12 cellular contexts compared by ENCODE assay signal in genomic region chr16:69616082-69616481, GRCh38. TPM values are rescaled to one million over a fixed set of nuclear protein-coding genes. Genes with fewer than 3 reads are reported as not detected.
DNase-seq lines count a peak whose midpoint lies in the region; ATAC-seq and TF ChIP-seq lines count a peak whose summit lies in the region.
"Had no signal": no experiment of that assay in that cellular context is flagged by ENCODE, and none has a peak within 500 bp of the region (broad histone marks: within the 10 kb centered on the region; RNA-seq: fewer than 3 reads in every experiment).

No MANE protein-coding gene starts in this region.

- no peak overlapping the region for H3K4me3 Mint-ChIP-seq in activated naive CD8-positive, alpha-beta T cell
- H3K4me3 Mint-ChIP-seq in activated naive CD8-positive, alpha-beta T cell treated with anti-CD3 and anti-CD28 coated beads, Interleukin-2, amount 50 U/mL, for 24 hours, result no peak overlapping the region
- no peak overlapping the region for H3K4me3 Mint-ChIP-seq in WTC11
- H3K4me3 Mint-ChIP-seq in stimulated activated effector memory CD8-positive, alpha-beta T cell treated with anti-CD3 and anti-CD28 coated beads, Interleukin-12 subunit alpha, Interleukin-12 subunit beta, amount 100 ng/mL, for 72 hours, result no peak overlapping the region

- no peak for TF ChIP-seq CTCF in WTC11 (IDR thresholded peaks at IDR 0.05)

- no peak for ATAC-seq in activated naive CD8-positive, alpha-beta T cell treated with anti-CD3 and anti-CD28 coated beads, Interleukin-2, amount 50 U/mL, for 24 hours
- ATAC-seq in WTC11 (no peak), left lobe of liver (peak; percentile 39), HG02763 (IDR thresholded peaks at IDR 0.05; ENCODE audit: unreplicated experiment) (no peak)
- no peak for ATAC-seq in stimulated activated effector memory CD8-positive, alpha-beta T cell treated with anti-CD3 and anti-CD28 coated beads, Interleukin-12 subunit alpha, Interleukin-12 subunit beta, amount 100 ng/mL, for 72 hours
- ATAC-seq: K562, PC-3 had no signal

- DNase-seq in activated naive CD8-positive, alpha-beta T cell treated with anti-CD3 and anti-CD28 coated beads, Interleukin-2, amount 50 U/mL, for 24 hours, result no peak
- DNase-seq in WTC11 (ENCODE audit: low spot score) (no peak), left lobe of liver (ENCODE audit: low spot score) (no peak), NAMALWA (ENCODE audit: low spot score) (no peak), GM19238 (ENCODE audit: insufficient read length, low spot score) (no peak)
- DNase-seq in stimulated activated effector memory CD8-positive, alpha-beta T cell treated with anti-CD3 and anti-CD28 coated beads, Interleukin-12 subunit alpha, Interleukin-12 subunit beta, amount 100 ng/mL, for 72 hours (ENCODE audit: low spot score in 2 of 2), result no peak
- DNase-seq: NCI-H1092, NCI-H345, PC-3 had no signal

- CTCF ChIA-PET in WTC11 (lab: Charles Lee), result no interaction called here

- H3K4me1 Mint-ChIP-seq in activated naive CD8-positive, alpha-beta T cell (ENCODE audit: low read depth), result peaks cover 54% of the 10 kb centered on the region
- H3K4me1 Mint-ChIP-seq in activated naive CD8-positive, alpha-beta T cell treated with anti-CD3 and anti-CD28 coated beads, Interleukin-2, amount 50 U/mL, for 24 hours, result peaks cover 35% of the 10 kb centered on the region
- H3K4me1 Mint-ChIP-seq in WTC11, result peaks cover 9% of the 10 kb centered on the region; the same call in 1 of the 2 replicates
- peaks cover 46% of the 10 kb centered on the region for H3K4me1 Mint-ChIP-seq in stimulated activated effector memory CD8-positive, alpha-beta T cell treated with anti-CD3 and anti-CD28 coated beads, Interleukin-12 subunit alpha, Interleukin-12 subunit beta, amount 100 ng/mL, for 72 hours

- peak overlapping the region; percentile 4 for H3K27ac Mint-ChIP-seq in activated naive CD8-positive, alpha-beta T cell
- H3K27ac Mint-ChIP-seq in activated naive CD8-positive, alpha-beta T cell treated with anti-CD3 and anti-CD28 coated beads, Interleukin-2, amount 50 U/mL, for 24 hours, result no peak overlapping the region
- H3K27ac Mint-ChIP-seq in WTC11, result peak overlapping the region; percentile 13
- peak overlapping the region; percentile 1 for H3K27ac Mint-ChIP-seq in stimulated activated effector memory CD8-positive, alpha-beta T cell treated with anti-CD3 and anti-CD28 coated beads, Interleukin-12 subunit alpha, Interleukin-12 subunit beta, amount 100 ng/mL, for 72 hours

- no peaks in the 10 kb centered on the region for H3K9me3 Mint-ChIP-seq in activated naive CD8-positive, alpha-beta T cell (ENCODE audit: low read depth)
- no peaks in the 10 kb centered on the region for H3K9me3 Mint-ChIP-seq in activated naive CD8-positive, alpha-beta T cell treated with anti-CD3 and anti-CD28 coated beads, Interleukin-2, amount 50 U/mL, for 24 hours
- H3K9me3 Mint-ChIP-seq in WTC11, result no peaks in the 10 kb centered on the region
- H3K9me3 Mint-ChIP-seq in stimulated activated effector memory CD8-positive, alpha-beta T cell treated with anti-CD3 and anti-CD28 coated beads, Interleukin-12 subunit alpha, Interleukin-12 subunit beta, amount 100 ng/mL, for 72 hours, result no peaks in the 10 kb centered on the region

- H3K36me3 Mint-ChIP-seq in activated naive CD8-positive, alpha-beta T cell, result peaks cover 15% of the 10 kb centered on the region
- peaks cover 27% of the 10 kb centered on the region for H3K36me3 Mint-ChIP-seq in activated naive CD8-positive, alpha-beta T cell treated with anti-CD3 and anti-CD28 coated beads, Interleukin-2, amount 50 U/mL, for 24 hours (ENCODE audit: low read depth)
- H3K36me3 Mint-ChIP-seq in WTC11, result no peaks in the 10 kb centered on the region
- H3K36me3 Mint-ChIP-seq in stimulated activated effector memory CD8-positive, alpha-beta T cell treated with anti-CD3 and anti-CD28 coated beads, Interleukin-12 subunit alpha, Interleukin-12 subunit beta, amount 100 ng/mL, for 72 hours, result peaks cover 58% of the 10 kb centered on the region

- POLR2A ChIA-PET in WTC11 (lab: Charles Lee), result no interaction called here

- no peaks in the 10 kb centered on the region for H3K27me3 Mint-ChIP-seq in activated naive CD8-positive, alpha-beta T cell
- no peaks in the 10 kb centered on the region for H3K27me3 Mint-ChIP-seq in activated naive CD8-positive, alpha-beta T cell treated with anti-CD3 and anti-CD28 coated beads, Interleukin-2, amount 50 U/mL, for 24 hours
- H3K27me3 Mint-ChIP-seq in WTC11 (ENCODE audit: low read depth), result no peaks in the 10 kb centered on the region

TF ChIP-seq in WTC11, 78 proteins besides CTCF, POLR2A, EP300 and RAD21:
- TF ChIP-seq NFE2L1 (CRISPR knock-in tag; IDR thresholded peaks at IDR 0.05) (no peak), MYBL2 (CRISPR knock-in tag; IDR thresholded peaks at IDR 0.05) (no peak), IRF1 (CRISPR knock-in tag; IDR thresholded peaks at IDR 0.05) (no peak), ETV6 (CRISPR knock-in tag; IDR thresholded peaks at IDR 0.05) (no peak), HMGA2 (CRISPR knock-in tag; IDR thresholded peaks at IDR 0.05) (no peak), GTF2I (CRISPR knock-in tag; conservative IDR thresholded peaks at IDR 0.05) (no peak), ATF1 (CRISPR knock-in tag; IDR thresholded peaks at IDR 0.05) (no peak), ZMAT4 (CRISPR knock-in tag; IDR thresholded peaks at IDR 0.05) (no peak)
- TF ChIP-seq, protein P1, sequence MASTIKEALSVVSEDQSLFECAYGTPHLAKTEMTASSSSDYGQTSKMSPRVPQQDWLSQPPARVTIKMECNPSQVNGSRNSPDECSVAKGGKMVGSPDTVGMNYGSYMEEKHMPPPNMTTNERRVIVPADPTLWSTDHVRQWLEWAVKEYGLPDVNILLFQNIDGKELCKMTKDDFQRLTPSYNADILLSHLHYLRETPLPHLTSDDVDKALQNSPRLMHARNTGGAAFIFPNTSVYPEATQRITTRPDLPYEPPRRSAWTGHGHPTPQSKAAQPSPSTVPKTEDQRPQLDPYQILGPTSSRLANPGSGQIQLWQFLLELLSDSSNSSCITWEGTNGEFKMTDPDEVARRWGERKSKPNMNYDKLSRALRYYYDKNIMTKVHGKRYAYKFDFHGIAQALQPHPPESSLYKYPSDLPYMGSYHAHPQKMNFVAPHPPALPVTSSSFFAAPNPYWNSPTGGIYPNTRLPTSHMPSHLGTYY (CRISPR knock-in tag; IDR thresholded peaks at IDR 0.05), result no peak
- TF ChIP-seq, protein P2, sequence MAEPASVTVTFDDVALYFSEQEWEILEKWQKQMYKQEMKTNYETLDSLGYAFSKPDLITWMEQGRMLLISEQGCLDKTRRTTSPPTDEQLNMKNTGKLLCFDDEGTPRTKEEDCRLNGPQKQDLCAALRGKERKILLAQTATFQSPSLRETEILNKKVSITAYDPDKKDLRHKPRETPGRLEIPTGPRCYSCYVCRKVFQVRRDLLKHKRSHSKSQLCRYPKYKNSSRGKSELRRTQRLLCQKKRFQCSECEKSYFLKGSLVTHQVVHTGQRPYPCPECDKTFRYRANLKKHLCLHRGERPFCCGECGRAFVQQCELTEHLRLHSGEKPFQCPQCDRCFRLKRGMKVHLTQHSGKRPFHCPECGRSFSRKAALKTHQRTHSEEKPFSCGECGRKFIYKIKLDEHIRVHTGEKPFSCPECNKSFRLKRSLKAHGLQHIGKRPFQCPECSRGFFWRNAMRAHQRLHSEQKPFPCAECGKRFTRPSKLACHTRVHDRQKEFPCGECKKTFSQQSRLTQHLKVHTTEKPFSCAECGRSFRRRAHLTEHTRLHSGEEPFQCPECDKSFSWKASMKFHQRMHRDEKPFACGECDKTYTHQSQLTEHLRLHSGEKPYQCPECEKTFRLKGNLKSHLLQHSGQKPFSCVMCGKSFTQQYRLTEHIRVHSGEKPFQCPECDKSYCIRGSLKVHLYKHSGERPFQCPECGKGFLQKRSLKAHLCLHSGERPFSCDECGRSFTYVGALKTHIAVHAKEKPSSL (CRISPR knock-in tag; conservative IDR thresholded peaks at IDR 0.05), result no peak
- TF ChIP-seq, protein P3, sequence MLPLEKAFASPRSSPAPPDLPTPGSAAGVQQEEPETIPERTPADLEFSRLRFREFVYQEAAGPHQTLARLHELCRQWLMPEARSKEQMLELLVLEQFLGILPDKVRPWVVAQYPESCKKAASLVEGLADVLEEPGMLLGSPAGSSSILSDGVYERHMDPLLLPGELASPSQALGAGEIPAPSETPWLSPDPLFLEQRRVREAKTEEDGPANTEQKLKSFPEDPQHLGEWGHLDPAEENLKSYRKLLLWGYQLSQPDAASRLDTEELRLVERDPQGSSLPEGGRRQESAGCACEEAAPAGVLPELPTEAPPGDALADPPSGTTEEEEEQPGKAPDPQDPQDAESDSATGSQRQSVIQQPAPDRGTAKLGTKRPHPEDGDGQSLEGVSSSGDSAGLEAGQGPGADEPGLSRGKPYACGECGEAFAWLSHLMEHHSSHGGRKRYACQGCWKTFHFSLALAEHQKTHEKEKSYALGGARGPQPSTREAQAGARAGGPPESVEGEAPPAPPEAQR (CRISPR knock-in tag; IDR thresholded peaks at IDR 0.05), result no peak
- TF ChIP-seq, protein P4, sequence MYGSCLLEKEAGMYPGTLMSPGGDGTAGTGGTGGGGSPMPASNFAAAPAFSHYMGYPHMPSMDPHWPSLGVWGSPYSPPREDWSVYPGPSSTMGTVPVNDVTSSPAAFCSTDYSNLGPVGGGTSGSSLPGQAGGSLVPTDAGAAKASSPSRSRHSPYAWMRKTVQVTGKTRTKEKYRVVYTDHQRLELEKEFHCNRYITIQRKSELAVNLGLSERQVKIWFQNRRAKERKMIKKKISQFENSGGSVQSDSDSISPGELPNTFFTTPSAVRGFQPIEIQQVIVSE (CRISPR knock-in tag; IDR thresholded peaks at IDR 0.05; ENCODE audit: borderline replicate concordance), result no peak
TF ChIP-seq in WTC11: peak in this region for 0.

RNA-seq across cellular contexts. Expression of gene NFAT5, which starts 50.3 kb away (rescaled TPM):
- total RNA-seq in WTC11 (2021), result 23.2 to 23.7 TPM (median 23.5 TPM) in 3 replicates
- total RNA-seq in left lobe of liver, result 10.0 TPM
